12 cellular contexts compared by ENCODE assay signal in the genomic region with DNA sequence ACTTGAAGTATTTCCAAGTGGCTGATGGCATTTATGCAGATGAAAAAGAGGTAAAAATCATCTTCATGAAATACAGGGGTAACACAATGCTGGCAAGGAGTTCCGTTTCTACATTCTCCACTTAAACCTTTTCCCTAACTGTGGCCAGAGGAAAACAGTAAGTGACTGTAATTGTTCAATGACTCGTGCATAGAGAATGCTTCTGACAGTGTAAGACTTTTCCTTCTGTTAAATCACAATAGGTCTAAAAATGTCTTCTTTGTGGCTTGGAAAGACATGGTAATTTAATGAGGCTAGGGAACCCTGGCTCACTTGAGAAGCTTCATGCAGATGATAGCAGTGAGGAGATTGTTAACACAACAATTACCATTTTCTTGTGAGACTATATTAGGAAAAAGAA. TPM values are rescaled to one million over a fixed set of nuclear protein-coding genes. Genes with fewer than 3 reads are reported as not detected.
DNase-seq lines count a peak whose midpoint lies in the region; ATAC-seq, FAIRE-seq and TF ChIP-seq lines count a peak whose summit lies in the region.
"Had no signal": no experiment of that assay in that cellular context is flagged by ENCODE, and none has a peak within 500 bp of the region (broad histone marks: within the 10 kb centered on the region; RNA-seq: fewer than 3 reads in every experiment).

No MANE protein-coding gene starts in this region.

- H3K36me3 ChIP-seq in endothelial cell of umbilical vein (ENCODE audit: control insufficient read depth in 2 of 2, extremely low read depth in 1 of 2, insufficient read depth in 2 of 2, low read length in 2 of 2) (no peaks in the 10 kb centered on the region), mesodermal cell (ENCODE audit: control insufficient read depth, insufficient read depth, low read length) (no peaks in the 10 kb centered on the region)
- H3K36me3 ChIP-seq: BLaER1 treated with 17β-estradiol and CSF1 and Interleukin-3, amounts not matched to agents 10 nM and 100 nM had no signal

- H3K4me1 Mint-ChIP-seq in T-cell: no peaks in the 10 kb centered on the region
- no peaks in the 10 kb centered on the region for H3K4me1 Mint-ChIP-seq in stimulated activated naive B cell treated with anti-CD40 and anti-IgM and Interleukin-4, amounts not matched to agents 10 μg/mL and 1 μg/mL and 100 μg/mL, for 72 hours

- no peaks in the 10 kb centered on the region for H3K27me3 ChIP-seq in endothelial cell of umbilical vein (ENCODE audit: control insufficient read depth in 2 of 2, insufficient read depth in 2 of 2, low read length in 2 of 2)
- H3K27me3 ChIP-seq: BLaER1 treated with 17β-estradiol and CSF1 and Interleukin-3, amounts not matched to agents 10 nM and 100 nM had no signal

- H3K27me3 Mint-ChIP-seq in T-cell: no peaks in the 10 kb centered on the region
- H3K27me3 Mint-ChIP-seq in stimulated activated naive B cell treated with anti-CD40 and anti-IgM and Interleukin-4, amounts not matched to agents 10 μg/mL and 1 μg/mL and 100 μg/mL, for 72 hours: peaks cover 0 to 6% of the 10 kb centered on the region in 2 donors

- H2AFZ ChIP-seq in endothelial cell of umbilical vein (ENCODE audit: low read depth, low read length): no peak overlapping the region
- H2AFZ ChIP-seq: parathyroid adenoma had no signal

- dilution Hi-C loops in endothelial cell of umbilical vein (cut with MboI; ENCODE audit: extremely low pct_ligation_motif_present, low sequenced_read_pairs): no loop called here

- DNase-seq in DMS53 (lab: John Stamatoyannopoulos, UW): peak; percentile 33
- DNase-seq in NCI-H226: peak; percentile 56
- DNase-seq in endothelial cell of umbilical vein (ENCODE audit: low read depth, low spot score): peak; percentile 33
- DNase-seq in T-cell: no peak
- DNase-seq in stimulated activated naive B cell treated with anti-CD40 and anti-IgM and Interleukin-4, amounts not matched to agents 10 μg/mL and 1 μg/mL and 100 μg/mL, for 72 hours: no peak
- DNase-seq in inferior parietal cortex (ENCODE audit: extremely low spot score): no peak
- DNase-seq: activated T-cell treated with anti-CD3 and anti-CD28 coated beads for 4 hours, anterior cingulate cortex had no signal

- H3K9ac ChIP-seq in endothelial cell of umbilical vein (replicated peaks; ENCODE audit: extremely low read depth, insufficient read depth, low read length): no peak overlapping the region
- H3K9ac ChIP-seq: BLaER1 treated with 17β-estradiol and CSF1 and Interleukin-3, amounts not matched to agents 10 nM and 100 nM; parathyroid adenoma had no signal

- POLR2A ChIA-PET in endothelial cell of umbilical vein (lab: Charles Lee): no interaction called here
- POLR2A ChIA-PET in T-cell (lab: Charles Lee): no interaction called here

- CTCF ChIA-PET in endothelial cell of umbilical vein (lab: Charles Lee): no interaction called here
- CTCF ChIA-PET in T-cell (lab: Charles Lee): no interaction called here

- H3K27ac Mint-ChIP-seq in T-cell: no peak overlapping the region
- H3K27ac Mint-ChIP-seq in stimulated activated naive B cell treated with anti-CD40 and anti-IgM and Interleukin-4, amounts not matched to agents 10 μg/mL and 1 μg/mL and 100 μg/mL, for 72 hours: no peak overlapping the region

- TF ChIP-seq CTCF in endothelial cell of umbilical vein (IDR thresholded peaks at IDR 0.05; ENCODE audit: extremely low read depth in 1 of 2, insufficient read depth in 1 of 2, low read depth in 1 of 2, low read length in 2 of 2): no peak

- intact Hi-C loops in endothelial cell of umbilical vein (cut with micrococcal nuclease): no loop called here

- no peak for TF ChIP-seq POLR2A in endothelial cell of umbilical vein (IDR thresholded peaks at IDR 0.05; ENCODE audit: low read depth, low read length)

- H3K4me3 Mint-ChIP-seq in T-cell: no peak overlapping the region
- no peak overlapping the region for H3K4me3 Mint-ChIP-seq in stimulated activated naive B cell treated with anti-CD40 and anti-IgM and Interleukin-4, amounts not matched to agents 10 μg/mL and 1 μg/mL and 100 μg/mL, for 72 hours

- H3K36me3 Mint-ChIP-seq in T-cell: peaks cover 20% of the 10 kb centered on the region
- peaks cover 3 to 12% of the 10 kb centered on the region in 2 donors for H3K36me3 Mint-ChIP-seq in stimulated activated naive B cell treated with anti-CD40 and anti-IgM and Interleukin-4, amounts not matched to agents 10 μg/mL and 1 μg/mL and 100 μg/mL, for 72 hours

- no peaks in the 10 kb centered on the region for H4K20me1 ChIP-seq in endothelial cell of umbilical vein (replicated peaks; ENCODE audit: control insufficient read depth, extremely low read depth, insufficient read depth, low read length)
- H4K20me1 ChIP-seq: BLaER1 treated with 17β-estradiol and CSF1 and Interleukin-3, amounts not matched to agents 10 nM and 100 nM had no signal

- no peaks in the 10 kb centered on the region for H3K9me3 Mint-ChIP-seq in T-cell
- peaks cover 3 to 4% of the 10 kb centered on the region in 2 donors for H3K9me3 Mint-ChIP-seq in stimulated activated naive B cell treated with anti-CD40 and anti-IgM and Interleukin-4, amounts not matched to agents 10 μg/mL and 1 μg/mL and 100 μg/mL, for 72 hours

- H3K27ac ChIP-seq in endothelial cell of umbilical vein (ENCODE audit: insufficient read depth, low read depth, low read length) (no peak overlapping the region), mesodermal cell (ENCODE audit: low read depth, low read length, severe bottlenecking) (peak overlapping the region; percentile 79)
- H3K27ac ChIP-seq: BLaER1 treated with 17β-estradiol and CSF1 and Interleukin-3, amounts not matched to agents 10 nM and 100 nM; parathyroid adenoma had no signal

- no peaks in the 10 kb centered on the region for H3K79me2 ChIP-seq in endothelial cell of umbilical vein (ENCODE audit: control insufficient read depth, insufficient read depth, low read length)
- H3K79me2 ChIP-seq: parathyroid adenoma had no signal

- no TSS peak for BruUV-seq in endothelial cell of umbilical vein (replicated peaks; lab: Mats Ljungman, UMichigan)

- WGBS in mesodermal cell (ENCODE audit: insufficient coverage in 2 of 2), 2 experiments: 14 to 31% methylated on average over 1 to 2 of the region's 2 CpGs

- H3K9me3 ChIP-seq in endothelial cell of umbilical vein (replicated peaks; ENCODE audit: control insufficient read depth, insufficient read depth, low read length) (no peaks in the 10 kb centered on the region), mesodermal cell (ENCODE audit: control insufficient read depth, low read length) (no peaks in the 10 kb centered on the region)

- peak; percentile 64 for FAIRE-seq in endothelial cell of umbilical vein (lab: Jason Lieb, UNC)

- no peak overlapping the region for H3K4me2 ChIP-seq in endothelial cell of umbilical vein (ENCODE audit: insufficient read depth, low read length)
- H3K4me2 ChIP-seq: BLaER1 treated with 17β-estradiol and CSF1 and Interleukin-3, amounts not matched to agents 10 nM and 100 nM had no signal

- no peak overlapping the region for H3K4me3 ChIP-seq in endothelial cell of umbilical vein (replicated peaks in 1 of 3; ENCODE audit: insufficient read depth in 1 of 3, low read depth in 1 of 3, low read length in 3 of 3)
- H3K4me3 ChIP-seq in mesodermal cell (ENCODE audit: extremely low read depth, insufficient read depth, low read length, poor library complexity, severe bottlenecking): no peak overlapping the region
- H3K4me3 ChIP-seq: BLaER1 treated with 17β-estradiol and CSF1 and Interleukin-3, amounts not matched to agents 10 nM and 100 nM had no signal

- H3K4me1 ChIP-seq in endothelial cell of umbilical vein (ENCODE audit: control insufficient read depth, extremely low read depth, insufficient read depth, low read length) (no peaks in the 10 kb centered on the region), mesodermal cell (ENCODE audit: control insufficient read depth, insufficient read depth, low read length, poor library complexity, severe bottlenecking) (peaks cover 29% of the 10 kb centered on the region)
- H3K4me1 ChIP-seq: parathyroid adenoma had no signal

- no peak for ATAC-seq in T-cell (replicated peaks in 1 of 4)
- ATAC-seq in stimulated activated naive B cell treated with anti-CD40 and anti-IgM and Interleukin-4, amounts not matched to agents 10 μg/mL and 1 μg/mL and 100 μg/mL, for 72 hours (replicated peaks): no peak
- ATAC-seq in HG02973 (IDR thresholded peaks at IDR 0.05; ENCODE audit: unreplicated experiment): no peak

- H3K9me1 ChIP-seq in endothelial cell of umbilical vein (replicated peaks; ENCODE audit: control insufficient read depth, extremely low read depth, insufficient read depth, low read length): no peaks in the 10 kb centered on the region

TF ChIP-seq in endothelial cell of umbilical vein, 7 proteins besides CTCF, POLR2A, EP300 and RAD21:
- no peak for TF ChIP-seq MYC (IDR thresholded peaks at IDR 0.05; ENCODE audit: low read depth, low read length)
- TF ChIP-seq JUN (IDR thresholded peaks at IDR 0.05; ENCODE audit: borderline replicate concordance, insufficient read depth, insufficient read length, low read depth): no peak
- TF ChIP-seq EZH2 (IDR thresholded peaks at IDR 0.05; ENCODE audit: borderline replicate concordance, low read depth, low read length, severe bottlenecking): no peak
- no peak for TF ChIP-seq GATA2 (IDR thresholded peaks at IDR 0.05; ENCODE audit: insufficient read depth, insufficient read length, low read depth, low read length)
- TF ChIP-seq, protein P1, sequence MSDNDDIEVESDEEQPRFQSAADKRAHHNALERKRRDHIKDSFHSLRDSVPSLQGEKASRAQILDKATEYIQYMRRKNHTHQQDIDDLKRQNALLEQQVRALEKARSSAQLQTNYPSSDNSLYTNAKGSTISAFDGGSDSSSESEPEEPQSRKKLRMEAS (IDR thresholded peaks at IDR 0.05; ENCODE audit: insufficient read depth, insufficient read length): no peak
- TF ChIP-seq FOS (IDR thresholded peaks at IDR 0.05; ENCODE audit: borderline replicate concordance, insufficient read depth, low read length): no peak
- TF ChIP-seq POLR2AphosphoS5 (IDR thresholded peaks at IDR 0.05; ENCODE audit: insufficient read depth, low read depth, low read length): no peak

RNA-seq across cellular contexts. Expression of a gene that starts 50.3 kb away (rescaled TPM):
- total RNA-seq in endothelial cell of umbilical vein: 91.9 and 104 TPM in 2 replicates
- polyA plus RNA-seq in endothelial cell of umbilical vein: 80.2 and 81.2 TPM in 2 replicates
- polyA plus RNA-seq in endothelial cell of umbilical vein (2011; cell fraction: cytosol; rRNA removed): 116 TPM in 2 replicates
- polyA plus RNA-seq in endothelial cell of umbilical vein (2011; cell fraction: nucleus; rRNA removed): 59.3 and 66.6 TPM in 2 replicates
- 84.9 and 89.2 TPM in 2 replicates for polyA plus RNA-seq in endothelial cell of umbilical vein (2012)
- polyA minus RNA-seq in endothelial cell of umbilical vein: 86.3 and 111 TPM in 2 replicates
- 15.0 TPM for polyA minus RNA-seq in endothelial cell of umbilical vein (2011; cell fraction: cytosol; rRNA and poly(A)+ RNA removed)
- 40.1 and 60.3 TPM in 2 replicates for polyA minus RNA-seq in endothelial cell of umbilical vein (2011; cell fraction: nucleus; rRNA and poly(A)+ RNA removed)
- polyA plus RNA-seq in mesodermal cell (2013, experiment 1 of 2): 70.2 TPM
- 64.3 TPM for polyA plus RNA-seq in mesodermal cell (2013, experiment 2 of 2)
- 10 to 100 TPM; 49.5 to 60.4 (median 58.1) TPM for total RNA-seq in T-cell

Comparison
In these comparisons a context has a peak if more than half of its experiments do, and no peak if none do; other contexts are left out.
1. DNase-seq: peak in DMS53 (single experiment), NCI-H226 (single experiment) and endothelial cell of umbilical vein (single experiment); none in T-cell (0 of 34), stimulated activated naive B cell treated with anti-CD40 and anti-IgM and Interleukin-4, amounts not matched to agents 10 μg/mL and 1 μg/mL and 100 μg/mL, for 72 hours (single experiment) and inferior parietal cortex (single experiment).